Comparison of ENCODE assay signal across 1 cellular context in genomic region chr10:14860782-14861181, GRCh38.
TF ChIP-seq lines count a peak whose summit lies in the region.

No MANE protein-coding gene starts in this region.

TF ChIP-seq in GM12878, 131 proteins besides CTCF, POLR2A, EP300 and RAD21:
- TF ChIP-seq ZZZ3 (IDR thresholded peaks at IDR 0.05; ENCODE audit: control insufficient read depth, insufficient read length, low read depth), result no peak
- no peak for TF ChIP-seq GABPA (IDR thresholded peaks at IDR 0.05; ENCODE audit: low read depth)
- TF ChIP-seq SMC3 (IDR thresholded peaks at IDR 0.05; ENCODE audit: borderline replicate concordance, low read length), result no peak
- no peak for TF ChIP-seq SKIL (IDR thresholded peaks at IDR 0.05; ENCODE audit: low read depth, poor library complexity, severe bottlenecking)
- no peak for TF ChIP-seq SP1 (IDR thresholded peaks at IDR 0.05; ENCODE audit: low read depth, low read length)
- no peak for TF ChIP-seq ZBTB4 (CRISPR knock-in tag; IDR thresholded peaks at IDR 0.05)
- TF ChIP-seq GATAD2B (conservative IDR thresholded peaks at IDR 0.05; ENCODE audit: low read depth), result no peak
- TF ChIP-seq POU2F2 (IDR thresholded peaks at IDR 0.05; ENCODE audit: borderline replicate concordance, low read depth, low read length), result no peak
- no peak for TF ChIP-seq BCL11A (IDR thresholded peaks at IDR 0.05; ENCODE audit: low read depth, low read length)
- no peak for TF ChIP-seq CREB1 (IDR thresholded peaks at IDR 0.05; ENCODE audit: low read depth)
- TF ChIP-seq IKZF1 (conservative IDR thresholded peaks at IDR 0.05), result no peak
- no peak for TF ChIP-seq NRF1 (conservative IDR thresholded peaks at IDR 0.05; ENCODE audit: low read depth, low read length)
- TF ChIP-seq CBFB (IDR thresholded peaks at IDR 0.05; ENCODE audit: low read depth), result no peak
- no peak for TF ChIP-seq PML (IDR thresholded peaks at IDR 0.05; ENCODE audit: low read length)
